9 cellular contexts compared by ENCODE assay signal in genomic region chr4:143700420-143701352, GRCh38. TPM values are rescaled to one million over a fixed set of nuclear protein-coding genes. Genes with fewer than 3 reads are reported as not detected.
DNase-seq lines count a peak whose midpoint lies in the region; ATAC-seq lines count a peak whose summit lies in the region.
"Had no signal": no experiment of that assay in that cellular context is flagged by ENCODE, and none has a peak within 500 bp of the region (broad histone marks: within the 10 kb centered on the region; RNA-seq: fewer than 3 reads in every experiment).

Gene FREM3, minus strand, starts transcription at chr4:143700675. Its CDS starts 0 bp downstream, at chr4:143700675.

- no peak for ATAC-seq in GM21423 (IDR thresholded peaks at IDR 0.05; ENCODE audit: unreplicated experiment)
- ATAC-seq in GM18873 (IDR thresholded peaks at IDR 0.05; ENCODE audit: low FRiP score, unreplicated experiment) = no peak

- H3K36me3 ChIP-seq in subcutaneous abdominal adipose tissue (ENCODE audit: control insufficient read depth in 5 of 5, insufficient read depth in 5 of 5, low read length in 5 of 5) = no peaks in the 10 kb centered on the region

- H3K4me3 Mint-ChIP-seq in activated CD4-positive, alpha-beta T cell treated with anti-CD3 and anti-CD28 coated beads, Interleukin-2, amount 10 ng/mL, durations not matched to agents 24 days and 14 days = peak within 1 kb of the TSS; percentile 76
- peak within 1 kb of the TSS; percentile 52 for H3K4me3 Mint-ChIP-seq in activated T-helper 1 cell treated with anti-CD3 and anti-CD28 coated beads, Interleukin-12 subunit alpha, Interleukin-12 subunit beta, Interleukin-2, Interleukin-4 antibody, amounts not matched to agents 30 ng/mL and 10 ng/mL and 1 ng/mL, durations not matched to agents 14 hours and 24 hours and 36 hours

- peak within 1 kb of the TSS; percentile 8 to 57 (median 51) for H3K4me3 ChIP-seq in subcutaneous abdominal adipose tissue (ENCODE audit: low read depth in 1 of 5, low read length in 5 of 5)

- no peak within 1 kb of the TSS for H3K27ac ChIP-seq in subcutaneous abdominal adipose tissue (ENCODE audit: low read depth, low read length)

- peaks cover 6% of the 10 kb centered on the region for H3K4me1 Mint-ChIP-seq in activated CD4-positive, alpha-beta T cell treated with anti-CD3 and anti-CD28 coated beads, Interleukin-2, amount 10 ng/mL, durations not matched to agents 24 days and 14 days
- H3K4me1 Mint-ChIP-seq in activated T-helper 1 cell treated with anti-CD3 and anti-CD28 coated beads, Interleukin-12 subunit alpha, Interleukin-12 subunit beta, Interleukin-2, Interleukin-4 antibody, amounts not matched to agents 30 ng/mL and 10 ng/mL and 1 ng/mL, durations not matched to agents 14 hours and 24 hours and 36 hours (ENCODE audit: low read depth) = peaks cover 9% of the 10 kb centered on the region

- peaks cover 0 to 18% (median 16%) of the 10 kb centered on the region in 5 donors for H3K4me1 ChIP-seq in subcutaneous abdominal adipose tissue (ENCODE audit: control insufficient read depth in 5 of 5, insufficient read depth in 5 of 5, low read length in 5 of 5)

- peaks cover 0 to 3% (median 0%) of the 10 kb centered on the region in 5 donors for H3K9me3 ChIP-seq in subcutaneous abdominal adipose tissue (ENCODE audit: control insufficient read depth in 5 of 5, low read length in 5 of 5)

- intact Hi-C loops in activated CD4-positive, alpha-beta T cell treated with anti-CD3 and anti-CD28 coated beads, Interleukin-2, amount 10 ng/mL, durations not matched to agents 24 days and 14 days (cut with micrococcal nuclease) = no loop called here
- intact Hi-C loops in activated T-helper 1 cell treated with anti-CD3 and anti-CD28 coated beads, Interleukin-12 subunit alpha, Interleukin-12 subunit beta, Interleukin-2, Interleukin-4 antibody, amounts not matched to agents 30 ng/mL and 10 ng/mL and 1 ng/mL, durations not matched to agents 14 hours and 24 hours and 36 hours (cut with micrococcal nuclease) = no loop called here

- no peaks in the 10 kb centered on the region for H3K36me3 Mint-ChIP-seq in activated CD4-positive, alpha-beta T cell treated with anti-CD3 and anti-CD28 coated beads, Interleukin-2, amount 10 ng/mL, durations not matched to agents 24 days and 14 days (ENCODE audit: low read depth)
- H3K36me3 Mint-ChIP-seq in activated T-helper 1 cell treated with anti-CD3 and anti-CD28 coated beads, Interleukin-12 subunit alpha, Interleukin-12 subunit beta, Interleukin-2, Interleukin-4 antibody, amounts not matched to agents 30 ng/mL and 10 ng/mL and 1 ng/mL, durations not matched to agents 14 hours and 24 hours and 36 hours (ENCODE audit: low read depth) = no peaks in the 10 kb centered on the region

- H3K9me3 Mint-ChIP-seq in activated CD4-positive, alpha-beta T cell treated with anti-CD3 and anti-CD28 coated beads, Interleukin-2, amount 10 ng/mL, durations not matched to agents 24 days and 14 days = peaks cover 11% of the 10 kb centered on the region
- no peaks in the 10 kb centered on the region for H3K9me3 Mint-ChIP-seq in activated T-helper 1 cell treated with anti-CD3 and anti-CD28 coated beads, Interleukin-12 subunit alpha, Interleukin-12 subunit beta, Interleukin-2, Interleukin-4 antibody, amounts not matched to agents 30 ng/mL and 10 ng/mL and 1 ng/mL, durations not matched to agents 14 hours and 24 hours and 36 hours

- H3K9ac ChIP-seq in subcutaneous abdominal adipose tissue (ENCODE audit: low read length in 5 of 5) = no peak within 1 kb of the TSS

- no peak within 1 kb of the TSS for H3K27ac Mint-ChIP-seq in activated CD4-positive, alpha-beta T cell treated with anti-CD3 and anti-CD28 coated beads, Interleukin-2, amount 10 ng/mL, durations not matched to agents 24 days and 14 days
- H3K27ac Mint-ChIP-seq in activated T-helper 1 cell treated with anti-CD3 and anti-CD28 coated beads, Interleukin-12 subunit alpha, Interleukin-12 subunit beta, Interleukin-2, Interleukin-4 antibody, amounts not matched to agents 30 ng/mL and 10 ng/mL and 1 ng/mL, durations not matched to agents 14 hours and 24 hours and 36 hours = no peak within 1 kb of the TSS

- peaks cover 38% of the 10 kb centered on the region for H3K27me3 Mint-ChIP-seq in activated CD4-positive, alpha-beta T cell treated with anti-CD3 and anti-CD28 coated beads, Interleukin-2, amount 10 ng/mL, durations not matched to agents 24 days and 14 days
- H3K27me3 Mint-ChIP-seq in activated T-helper 1 cell treated with anti-CD3 and anti-CD28 coated beads, Interleukin-12 subunit alpha, Interleukin-12 subunit beta, Interleukin-2, Interleukin-4 antibody, amounts not matched to agents 30 ng/mL and 10 ng/mL and 1 ng/mL, durations not matched to agents 14 hours and 24 hours and 36 hours (ENCODE audit: insufficient read depth) = peaks cover 29% of the 10 kb centered on the region

- peak; percentile 67 for DNase-seq in activated CD4-positive, alpha-beta T cell treated with anti-CD3 and anti-CD28 coated beads, Interleukin-2, amount 10 ng/mL, durations not matched to agents 24 days and 14 days
- no peak for DNase-seq in activated CD4-positive, alpha-beta T cell treated with anti-CD3 and anti-CD28 coated beads, Interleukin-2, amount 50 U/mL, for 1 hour
- DNase-seq in activated T-helper 1 cell treated with anti-CD3 and anti-CD28 coated beads, Interleukin-12 subunit alpha, Interleukin-12 subunit beta, Interleukin-2, Interleukin-4 antibody, amounts not matched to agents 30 ng/mL and 10 ng/mL and 1 ng/mL, durations not matched to agents 14 hours and 24 hours and 36 hours (ENCODE audit: low spot score) = no peak
- peak; percentile 77 for DNase-seq in islet precursor cell
- no peak for DNase-seq in midbrain (lab: John Stamatoyannopoulos, UW)

- peaks cover 13 to 36% (median 33%) of the 10 kb centered on the region in 5 donors for H3K27me3 ChIP-seq in subcutaneous abdominal adipose tissue (ENCODE audit: control insufficient read depth in 5 of 5, insufficient read depth in 4 of 5, low read length in 5 of 5)

RNA-seq across cellular contexts. Expression of gene FREM3, which starts in this region (rescaled TPM):
- total RNA-seq in activated CD4-positive, alpha-beta T cell treated with anti-CD3 and anti-CD28 coated beads, Interleukin-2, amount 10 ng/mL, durations not matched to agents 24 days and 14 days = not detected in 2 replicates
- total RNA-seq in activated T-helper 1 cell treated with anti-CD3 and anti-CD28 coated beads, Interleukin-12 subunit alpha, Interleukin-12 subunit beta, Interleukin-2, Interleukin-4 antibody, amounts not matched to agents 30 ng/mL and 10 ng/mL and 1 ng/mL, durations not matched to agents 14 hours and 24 hours and 36 hours = not detected in 2 replicates
- total RNA-seq: liver had no signal

Comparison
In these comparisons a context has a peak if more than half of its experiments do, and no peak if none do; other contexts are left out.
1. Peak in DNase-seq in activated CD4-positive, alpha-beta T cell treated with anti-CD3 and anti-CD28 coated beads, Interleukin-2, amount 10 ng/mL, durations not matched to agents 24 days and 14 days; RNA of the gene not detected or under 1 TPM.